Comparison of ENCODE assay signal across 21 cellular contexts in genomic region chr5:98993512-98993911, GRCh38.
DNase-seq lines count a peak whose midpoint lies in the region; ATAC-seq, FAIRE-seq and TF ChIP-seq lines count a peak whose summit lies in the region.
"Had no signal": no experiment of that assay in that cellular context is flagged by ENCODE, and none has a peak within 500 bp of the region (broad histone marks: within the 10 kb centered on the region; RNA-seq: fewer than 3 reads in every experiment).

No MANE protein-coding gene starts in this region.

- H3K36me3 Mint-ChIP-seq in activated CD8-positive, alpha-beta T cell treated with anti-CD3 and anti-CD28 coated beads for 36 hours (ENCODE audit: low read depth) = no peaks in the 10 kb centered on the region
- no peaks in the 10 kb centered on the region for H3K36me3 Mint-ChIP-seq in activated CD8-positive, alpha-beta T cell treated with anti-CD3 and anti-CD28 coated beads, Interleukin-2, amount 10 ng/mL, durations not matched to agents 7 days and 5 days (ENCODE audit: low read depth)
- H3K36me3 Mint-ChIP-seq: CD8-positive, alpha-beta T cell had no signal

- POLR2A ChIA-PET in activated CD8-positive, alpha-beta T cell treated with anti-CD3 and anti-CD28 coated beads for 36 hours (lab: Charles Lee) = no interaction called here
- POLR2A ChIA-PET in activated CD8-positive, alpha-beta T cell treated with anti-CD3 and anti-CD28 coated beads, Interleukin-2, amount 10 ng/mL, durations not matched to agents 7 days and 5 days (lab: Charles Lee) = no interaction called here

- DNase-seq in activated CD8-positive, alpha-beta T cell treated with anti-CD3 and anti-CD28 coated beads for 36 hours = no peak
- DNase-seq in activated CD8-positive, alpha-beta T cell treated with anti-CD3 and anti-CD28 coated beads, Interleukin-2, amount 10 ng/mL, durations not matched to agents 7 days and 5 days = no peak
- no peak for DNase-seq in bronchial epithelial cell (ENCODE audit: low read depth)
- DNase-seq: CD8-positive, alpha-beta T cell; DND-41; GDM1; HCEC 1CT; IMR-90; NCI-H187; NCI-H226; NCI-H526; NK-92 treated with Interleukin-12 subunit alpha and Interleukin-12 subunit beta, amount 100 ng/mL, for 24 hours; OCI-M1; SHP77 treated with DMSO at 0.1 percent for 48 hours had no signal

- no peak overlapping the region for H3K4me3 Mint-ChIP-seq in activated CD8-positive, alpha-beta T cell treated with anti-CD3 and anti-CD28 coated beads for 36 hours
- no peak overlapping the region for H3K4me3 Mint-ChIP-seq in activated CD8-positive, alpha-beta T cell treated with anti-CD3 and anti-CD28 coated beads, Interleukin-2, amount 10 ng/mL, durations not matched to agents 7 days and 5 days
- H3K4me3 Mint-ChIP-seq: CD8-positive, alpha-beta T cell had no signal

- intact Hi-C loops in activated CD8-positive, alpha-beta T cell treated with anti-CD3 and anti-CD28 coated beads for 36 hours (cut with micrococcal nuclease) = no loop called here

- no peaks in the 10 kb centered on the region for H3K27me3 ChIP-seq in bronchial epithelial cell (ENCODE audit: control insufficient read depth, insufficient read depth, low read length)

- no peaks in the 10 kb centered on the region for H3K27me3 Mint-ChIP-seq in activated CD8-positive, alpha-beta T cell treated with anti-CD3 and anti-CD28 coated beads for 36 hours
- no peaks in the 10 kb centered on the region for H3K27me3 Mint-ChIP-seq in activated CD8-positive, alpha-beta T cell treated with anti-CD3 and anti-CD28 coated beads, Interleukin-2, amount 10 ng/mL, durations not matched to agents 7 days and 5 days (ENCODE audit: low read depth)

- H3K27ac Mint-ChIP-seq in activated CD8-positive, alpha-beta T cell treated with anti-CD3 and anti-CD28 coated beads for 36 hours = no peak overlapping the region
- H3K27ac Mint-ChIP-seq in activated CD8-positive, alpha-beta T cell treated with anti-CD3 and anti-CD28 coated beads, Interleukin-2, amount 10 ng/mL, durations not matched to agents 7 days and 5 days = no peak overlapping the region
- H3K27ac Mint-ChIP-seq: CD8-positive, alpha-beta T cell had no signal

- ATAC-seq in activated CD8-positive, alpha-beta T cell treated with anti-CD3 and anti-CD28 coated beads for 36 hours = peak; percentile 45
- no peak for ATAC-seq in activated CD8-positive, alpha-beta T cell treated with anti-CD3 and anti-CD28 coated beads, Interleukin-2, amount 10 ng/mL, durations not matched to agents 7 days and 5 days
- ATAC-seq in HG02852 (IDR thresholded peaks at IDR 0.05; ENCODE audit: unreplicated experiment) (peak; percentile 62), HG02623 (IDR thresholded peaks at IDR 0.05; ENCODE audit: unreplicated experiment) (no peak), HG03175 (IDR thresholded peaks at IDR 0.05; ENCODE audit: unreplicated experiment) (no peak), HG03571 (IDR thresholded peaks at IDR 0.05; ENCODE audit: unreplicated experiment) (no peak), HG02759 (IDR thresholded peaks at IDR 0.05; ENCODE audit: unreplicated experiment) (no peak)
- ATAC-seq: CD8-positive, alpha-beta T cell; SK-N-SH treated with all-trans-retinoic acid at 6 μM for 48 hours had no signal

- H3K4me3 ChIP-seq in bronchial epithelial cell (ENCODE audit: low read depth, low read length) = no peak overlapping the region

- no peaks in the 10 kb centered on the region for H3K9me3 Mint-ChIP-seq in activated CD8-positive, alpha-beta T cell treated with anti-CD3 and anti-CD28 coated beads for 36 hours
- H3K9me3 Mint-ChIP-seq in activated CD8-positive, alpha-beta T cell treated with anti-CD3 and anti-CD28 coated beads, Interleukin-2, amount 10 ng/mL, durations not matched to agents 7 days and 5 days (ENCODE audit: insufficient read depth) = no peaks in the 10 kb centered on the region
- H3K9me3 Mint-ChIP-seq: CD8-positive, alpha-beta T cell had no signal

- no peak for TF ChIP-seq CTCF in activated CD8-positive, alpha-beta T cell treated with anti-CD3 and anti-CD28 coated beads for 36 hours (IDR thresholded peaks at IDR 0.05)
- TF ChIP-seq CTCF in bronchial epithelial cell (IDR thresholded peaks at IDR 0.05; ENCODE audit: insufficient read depth, low read length, severe bottlenecking) = no peak

- CTCF ChIA-PET in activated CD8-positive, alpha-beta T cell treated with anti-CD3 and anti-CD28 coated beads for 36 hours (lab: Charles Lee) = no interaction called here
- CTCF ChIA-PET in activated CD8-positive, alpha-beta T cell treated with anti-CD3 and anti-CD28 coated beads, Interleukin-2, amount 10 ng/mL, durations not matched to agents 7 days and 5 days (lab: Charles Lee) = no interaction called here

- no peaks in the 10 kb centered on the region for H3K36me3 ChIP-seq in bronchial epithelial cell (ENCODE audit: control insufficient read depth, insufficient read depth, low read length)

- peaks cover 11% of the 10 kb centered on the region for H3K4me1 Mint-ChIP-seq in activated CD8-positive, alpha-beta T cell treated with anti-CD3 and anti-CD28 coated beads for 36 hours (ENCODE audit: low read depth)
- H3K4me1 Mint-ChIP-seq in activated CD8-positive, alpha-beta T cell treated with anti-CD3 and anti-CD28 coated beads, Interleukin-2, amount 10 ng/mL, durations not matched to agents 7 days and 5 days (ENCODE audit: low read depth) = peaks cover 7% of the 10 kb centered on the region

- FAIRE-seq in bronchial epithelial cell (lab: Jason Lieb, UNC) = peak; percentile 50
- FAIRE-seq: GM19239 had no signal

Comparison
In these comparisons a context has a peak if more than half of its experiments do, and no peak if none do; other contexts are left out.
1. ATAC-seq: peak in activated CD8-positive, alpha-beta T cell treated with anti-CD3 and anti-CD28 coated beads for 36 hours (single experiment) and HG02852 (single experiment); none in activated CD8-positive, alpha-beta T cell treated with anti-CD3 and anti-CD28 coated beads, Interleukin-2, amount 10 ng/mL, durations not matched to agents 7 days and 5 days (single experiment), HG02623 (single experiment), HG03175 (single experiment), HG03571 (single experiment) and HG02759 (single experiment).